In genomic region chr6:16697437-16698162, GRCh38 we compare ENCODE assay signal across 11 cellular contexts.
A peak's percentile ranks its signal among the peaks of the same experiment; 100 is the strongest.
DNase-seq lines count a peak whose midpoint lies in the region; ATAC-seq and TF ChIP-seq lines count a peak whose summit lies in the region.
"Had no signal": no experiment of that assay in that cellular context is flagged by ENCODE, and none has a peak within 500 bp of the region (broad histone marks: within the 10 kb centered on the region; RNA-seq: fewer than 3 reads in every experiment).

No MANE protein-coding gene starts in this region.

- H3K4me3 ChIP-seq in stomach (no peak overlapping the region), Caco-2 (ENCODE audit: low read depth, low read length) (no peak overlapping the region), upper lobe of left lung (no peak overlapping the region)

- DNase-seq in activated T-cell treated with anti-CD3 and anti-CD28 coated beads, Interleukin-2, amount 50 U/mL, for 24 hours, result no peak
- DNase-seq in activated T-cell treated with anti-CD3 and anti-CD28 coated beads, Interleukin-2, amount 50 U/mL, for 48 hours, result no peak
- DNase-seq in T-helper 17 cell (no peak), immature natural killer cell (no peak), stomach (no peak), Caco-2 (no peak), upper lobe of left lung (no peak)
- DNase-seq: anterior cingulate cortex, H7, NCI-H774 had no signal

- peaks cover 87% of the 10 kb centered on the region for H3K4me1 Mint-ChIP-seq in activated T-cell treated with anti-CD3 and anti-CD28 coated beads, Interleukin-2, amount 50 U/mL, for 24 hours (ENCODE audit: low read depth)
- H3K4me1 Mint-ChIP-seq in T-helper 17 cell, result peaks cover 47% of the 10 kb centered on the region
- H3K4me1 Mint-ChIP-seq in immature natural killer cell, result peaks cover 63 to 81% of the 10 kb centered on the region in 2 donors
- peaks cover 22% of the 10 kb centered on the region for H3K4me1 Mint-ChIP-seq in Caco-2 (ENCODE audit: low read depth, unreplicated experiment)

- no peaks in the 10 kb centered on the region for H3K9me3 ChIP-seq in T-helper 17 cell (ENCODE audit: control insufficient read depth, low read length, poor library complexity, severe bottlenecking)
- H3K9me3 ChIP-seq in stomach, result no peaks in the 10 kb centered on the region
- no peaks in the 10 kb centered on the region for H3K9me3 ChIP-seq in Caco-2
- no peaks in the 10 kb centered on the region for H3K9me3 ChIP-seq in upper lobe of left lung

- peak overlapping the region; percentile 97 for H3K27ac Mint-ChIP-seq in activated T-cell treated with anti-CD3 and anti-CD28 coated beads, Interleukin-2, amount 50 U/mL, for 24 hours
- H3K27ac Mint-ChIP-seq in T-helper 17 cell (peak overlapping the region; percentile 98), immature natural killer cell (peak overlapping the region; percentile 31 to 97 (median 90)), Caco-2 (ENCODE audit: unreplicated experiment) (no peak overlapping the region)

- TF ChIP-seq EP300 in stomach (IDR thresholded peaks at IDR 0.05) (no peak), upper lobe of left lung (IDR thresholded peaks at IDR 0.05) (no peak)

- H3K36me3 ChIP-seq in stomach (no peaks in the 10 kb centered on the region), Caco-2 (ENCODE audit: control insufficient read depth, insufficient read depth, low read length) (no peaks in the 10 kb centered on the region), upper lobe of left lung (no peaks in the 10 kb centered on the region)

- H3K27ac ChIP-seq in stomach, result peak overlapping the region in 3 of 5 donors; percentile 38 to 80 (median 75)
- H3K27ac ChIP-seq in upper lobe of left lung, result peak overlapping the region in 2 of 4 donors; percentile 31 to 61

- H3K4me1 ChIP-seq in stomach, result peaks cover 13 to 77% (median 47%) of the 10 kb centered on the region in 4 donors
- H3K4me1 ChIP-seq in Caco-2, result no peaks in the 10 kb centered on the region
- peaks cover 20 to 42% (median 27%) of the 10 kb centered on the region in 4 donors for H3K4me1 ChIP-seq in upper lobe of left lung

- no peak for TF ChIP-seq POLR2A in stomach (IDR thresholded peaks at IDR 0.05)
- TF ChIP-seq POLR2A in upper lobe of left lung (IDR thresholded peaks at IDR 0.05), result no peak

- POLR2A ChIA-PET in Caco-2 (lab: Charles Lee), result no interaction called here

- CTCF ChIA-PET in Caco-2 (lab: Charles Lee), result no interaction called here

- no TSS peak for BruUV-seq in Caco-2 (replicated peaks; lab: Mats Ljungman, UMichigan)

- WGBS in stomach, 5 donors, result 45 to 72% (median 60%) methylated on average over 7 of the region's 7 CpGs
- 49 to 62% methylated on average over 7 of the region's 7 CpGs for WGBS in upper lobe of left lung, 2 donors

- peaks cover 18% of the 10 kb centered on the region for H3K36me3 Mint-ChIP-seq in activated T-cell treated with anti-CD3 and anti-CD28 coated beads, Interleukin-2, amount 50 U/mL, for 24 hours (ENCODE audit: low read depth)
- no peaks in the 10 kb centered on the region for H3K36me3 Mint-ChIP-seq in T-helper 17 cell (ENCODE audit: low read depth)
- no peaks in the 10 kb centered on the region for H3K36me3 Mint-ChIP-seq in immature natural killer cell
- H3K36me3 Mint-ChIP-seq in Caco-2 (ENCODE audit: insufficient read depth, unreplicated experiment), result no peaks in the 10 kb centered on the region

- TF ChIP-seq CTCF in stomach (IDR thresholded peaks at IDR 0.05) (no peak), Caco-2 (IDR thresholded peaks at IDR 0.05; ENCODE audit: insufficient read depth in 1 of 2, low read depth in 1 of 2, low read length in 1 of 2, severe bottlenecking in 1 of 2, unreplicated experiment in 1 of 2) (no peak), upper lobe of left lung (IDR thresholded peaks at IDR 0.05) (no peak)

- H3K27me3 Mint-ChIP-seq in activated T-cell treated with anti-CD3 and anti-CD28 coated beads, Interleukin-2, amount 50 U/mL, for 24 hours, result no peaks in the 10 kb centered on the region
- H3K27me3 Mint-ChIP-seq in T-helper 17 cell (no peaks in the 10 kb centered on the region), immature natural killer cell (ENCODE audit: low read depth in 3 of 3) (peaks cover 5 to 11% (median 10%) of the 10 kb centered on the region in 3 donors), Caco-2 (ENCODE audit: insufficient read depth, unreplicated experiment) (no peaks in the 10 kb centered on the region)

- H3K9me3 Mint-ChIP-seq in activated T-cell treated with anti-CD3 and anti-CD28 coated beads, Interleukin-2, amount 50 U/mL, for 24 hours, result no peaks in the 10 kb centered on the region
- H3K9me3 Mint-ChIP-seq in immature natural killer cell, result no peaks in the 10 kb centered on the region
- no peaks in the 10 kb centered on the region for H3K9me3 Mint-ChIP-seq in Caco-2 (ENCODE audit: unreplicated experiment)

- H3K27me3 ChIP-seq in stomach, result no peaks in the 10 kb centered on the region
- H3K27me3 ChIP-seq in Caco-2 (replicated peaks; ENCODE audit: control insufficient read depth, insufficient read depth, low read length), result no peaks in the 10 kb centered on the region
- no peaks in the 10 kb centered on the region for H3K27me3 ChIP-seq in upper lobe of left lung

- ATAC-seq in T-helper 17 cell (peak; percentile 5), upper lobe of left lung (ENCODE audit: low FRiP score in 2 of 2) (no peak), GM18868 (IDR thresholded peaks at IDR 0.05; ENCODE audit: unreplicated experiment) (no peak)

- peak overlapping the region; percentile 76 for H3K4me3 Mint-ChIP-seq in activated T-cell treated with anti-CD3 and anti-CD28 coated beads, Interleukin-2, amount 50 U/mL, for 24 hours
- H3K4me3 Mint-ChIP-seq in T-helper 17 cell (peak overlapping the region; percentile 70), immature natural killer cell (peak overlapping the region in 4 of 5 donors; percentile 12 to 85 (median 81)), Caco-2 (ENCODE audit: unreplicated experiment) (no peak overlapping the region)

- intact Hi-C loops in stomach (cut with DNase I; ENCODE audit: low total_unique reads) (no loop called here), Caco-2 (cut with micrococcal nuclease; ENCODE audit: unreplicated experiment) (no loop called here)
